ENCODE assay signal across 1 cellular context in genomic region chr1:32772281-32773017, GRCh38.
TF ChIP-seq lines count a peak whose summit lies in the region.

No MANE protein-coding gene starts in this region.

TF ChIP-seq in H1, 55 proteins besides CTCF, POLR2A, EP300 and RAD21:
- 0 out of 2 replicates have a peak, but pooled peaks have one; percentile 3 for TF ChIP-seq POLR2AphosphoS5 (IDR thresholded peaks at IDR 0.05; ENCODE audit: low read depth, low read length)
- no peak for TF ChIP-seq RNF2 (IDR thresholded peaks at IDR 0.05; ENCODE audit: borderline replicate concordance, low read depth, low read length, missing control alignments, poor library complexity, severe bottlenecking)
